In the genomic region with DNA sequence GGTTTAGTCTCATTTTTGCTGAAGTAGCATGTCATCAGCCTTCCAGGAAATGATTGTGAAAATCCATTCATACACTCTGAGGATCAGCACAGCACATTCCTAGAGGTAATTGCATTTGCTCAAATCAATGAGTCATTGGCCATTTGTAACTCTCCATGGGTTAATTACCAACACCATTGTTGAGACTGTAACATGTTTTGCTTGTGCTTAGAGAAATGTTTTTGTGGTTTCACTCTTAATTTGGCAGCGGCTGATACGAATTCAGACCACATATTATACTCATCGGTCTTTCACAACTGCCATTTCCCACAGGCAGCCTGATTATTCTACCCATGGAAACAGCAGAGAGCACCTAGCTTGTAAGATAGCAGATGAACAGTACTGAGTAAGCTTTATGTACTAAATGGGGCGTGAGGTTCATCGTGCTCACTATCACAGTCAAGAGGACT, we compare ENCODE assay signal across 8 cellular contexts.
A peak's percentile ranks its signal among the peaks of the same experiment; 100 is the strongest.
DNase-seq lines count a peak whose midpoint lies in the region; ATAC-seq and TF ChIP-seq lines count a peak whose summit lies in the region.

No MANE protein-coding gene starts in this region.

- no peak overlapping the region for H3K4me2 ChIP-seq in trophoblast cell (ENCODE audit: low read length)

- no peaks in the 10 kb centered on the region for H3K9me3 ChIP-seq in trophoblast cell (ENCODE audit: insufficient read depth, low read depth, low read length)

- no peak overlapping the region for H4K12ac ChIP-seq in trophoblast cell (ENCODE audit: low read depth, low read length)

- TF ChIP-seq CTCF in choroid plexus epithelial cell (conservative IDR thresholded peaks at IDR 0.05; ENCODE audit: low read depth, low read length), result no peak

- H2AK5ac ChIP-seq in trophoblast cell (ENCODE audit: low read length), result no peak overlapping the region

- no peak overlapping the region for H3K27ac ChIP-seq in trophoblast cell (ENCODE audit: low read depth, low read length)

- H3K4me3 ChIP-seq in choroid plexus epithelial cell (ENCODE audit: low read depth, low read length) (no peak overlapping the region), trophoblast cell (ENCODE audit: low read depth, low read length) (no peak overlapping the region)

- peak; percentile 50 to 69 for ATAC-seq in activated CD4-positive, CD25-positive, alpha-beta regulatory T cell treated with anti-CD3 and anti-CD28 coated beads, Interleukin-2, amount 50 U/mL, for 24 hours
- no peak for ATAC-seq in GM21360 (IDR thresholded peaks at IDR 0.05; ENCODE audit: unreplicated experiment)

- H3K4ac ChIP-seq in trophoblast cell (ENCODE audit: low read depth, low read length), result no peak overlapping the region

- WGBS in trophoblast cell (ENCODE audit: extremely low coverage, insufficient coverage, insufficient read length), result no CpG with 5 or more reads among the region's 5 CpGs

- H2BK12ac ChIP-seq in trophoblast cell (ENCODE audit: low read length), result no peak overlapping the region

- no peak overlapping the region for H4K8ac ChIP-seq in trophoblast cell (ENCODE audit: low read depth, low read length)

- H2BK5ac ChIP-seq in trophoblast cell (ENCODE audit: low read depth, low read length, poor library complexity), result no peak overlapping the region

- no peak overlapping the region for H4K91ac ChIP-seq in trophoblast cell (ENCODE audit: low read depth, low read length)

- no peaks in the 10 kb centered on the region for H3K27me3 ChIP-seq in trophoblast cell (ENCODE audit: insufficient read depth, low read length)

- no peak overlapping the region for H3K18ac ChIP-seq in trophoblast cell (ENCODE audit: low read length)

- no peaks in the 10 kb centered on the region for H3K36me3 ChIP-seq in trophoblast cell (ENCODE audit: control insufficient read depth in 1 of 2, insufficient read depth in 2 of 2, low read length in 2 of 2)

- no peaks in the 10 kb centered on the region for H3K79me2 ChIP-seq in trophoblast cell (ENCODE audit: control insufficient read depth, insufficient read depth, low read length, poor library complexity)

- H2AFZ ChIP-seq in trophoblast cell (ENCODE audit: insufficient read depth, low read length, poor library complexity), result no peak overlapping the region

- H3K4me1 ChIP-seq in trophoblast cell (ENCODE audit: control insufficient read depth in 1 of 2, insufficient read depth in 2 of 2, low read length in 2 of 2), result no peaks in the 10 kb centered on the region

- no peaks in the 10 kb centered on the region for H3K79me1 ChIP-seq in trophoblast cell (ENCODE audit: low read length)

- H3K9ac ChIP-seq in trophoblast cell (ENCODE audit: low read length), result no peak overlapping the region

- H3K23ac ChIP-seq in trophoblast cell (ENCODE audit: low read length), result no peak overlapping the region

- no peak for DNase-seq in activated CD4-positive, CD25-positive, alpha-beta regulatory T cell (lab: John Stamatoyannopoulos, UW)
- DNase-seq in NCI-H2029 (lab: John Stamatoyannopoulos, UW) (peak; percentile 38), choroid plexus epithelial cell (ENCODE audit: low read depth) (peak; percentile 76), trophoblast cell (peak; percentile 43 to 81), cortex of kidney (lab: John Stamatoyannopoulos, UW) (no peak), NAMALWA (ENCODE audit: low spot score) (no peak)

- H2BK120ac ChIP-seq in trophoblast cell (ENCODE audit: insufficient read depth, low read length, poor library complexity), result no peak overlapping the region

- no peak overlapping the region for H3K14ac ChIP-seq in trophoblast cell (ENCODE audit: low read length)

Comparison
In these comparisons a context has a peak if more than half of its experiments do, and no peak if none do; other contexts are left out.
1. DNase-seq: peak in NCI-H2029 (single experiment), choroid plexus epithelial cell (single experiment) and trophoblast cell (2 of 2); none in activated CD4-positive, CD25-positive, alpha-beta regulatory T cell (0 of 4), cortex of kidney (single experiment) and NAMALWA (single experiment).